In the genomic region with DNA sequence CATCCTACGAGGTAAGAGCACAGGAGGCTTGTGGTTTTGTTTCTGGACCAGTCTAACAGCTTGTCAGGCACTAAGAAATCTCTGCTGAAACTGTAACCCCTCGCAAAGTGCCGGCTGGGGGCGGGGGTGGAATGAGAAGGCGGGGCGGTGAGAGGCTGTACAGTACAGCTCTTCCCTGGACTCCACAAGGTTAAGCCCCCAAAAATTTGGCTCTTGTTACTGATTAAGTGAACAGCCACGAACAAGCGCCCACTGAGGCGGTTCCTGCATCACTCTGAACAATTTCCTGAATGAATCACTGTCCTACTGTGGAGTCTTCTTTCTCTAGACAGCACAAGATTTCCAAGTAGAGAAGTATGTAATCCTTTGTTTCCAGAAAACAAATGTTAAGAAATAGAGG, we compare ENCODE assay signal across 14 cellular contexts. TPM values are rescaled to one million over a fixed set of nuclear protein-coding genes. Genes with fewer than 3 reads are reported as not detected.
DNase-seq lines count a peak whose midpoint lies in the region; ATAC-seq, FAIRE-seq and TF ChIP-seq lines count a peak whose summit lies in the region.
"Had no signal": no experiment of that assay in that cellular context is flagged by ENCODE, and none has a peak within 500 bp of the region (broad histone marks: within the 10 kb centered on the region; RNA-seq: fewer than 3 reads in every experiment).

No MANE protein-coding gene starts in this region.

- H3K36me3 ChIP-seq in MG63 (no peaks in the 10 kb centered on the region), bronchial epithelial cell (ENCODE audit: control insufficient read depth, insufficient read depth, low read length) (no peaks in the 10 kb centered on the region), lower lobe of right lung (no peaks in the 10 kb centered on the region), heart left ventricle (no peaks in the 10 kb centered on the region)
- H3K36me3 ChIP-seq: neutrophil had no signal

- intact Hi-C loops in CD14-positive monocyte (cut with micrococcal nuclease) (no loop called here), lower lobe of right lung (cut with DNase I) (no loop called here), heart left ventricle (cut with DNase I) (loop anchor here in 1 of 10 donors (10.0 kb wide), 1 partner anchor 62 kb away; no protein-coding TSS in a partner anchor)

- H3K27ac Mint-ChIP-seq in CD14-positive monocyte, result peak overlapping the region in 2 of 7 donors; percentile 22 to 64
- H3K27ac Mint-ChIP-seq: stimulated activated naive B cell treated with anti-CD40 and anti-IgM and Interleukin-4, amounts not matched to agents 10 μg/mL and 1 μg/mL and 100 μg/mL, for 72 hours had no signal

- H3K4me1 ChIP-seq in lower lobe of right lung (peaks cover 6% of the 10 kb centered on the region), heart left ventricle (no peaks in the 10 kb centered on the region)
- H3K4me1 ChIP-seq: foreskin keratinocyte had no signal

- TF ChIP-seq CTCF in CD14-positive monocyte (IDR thresholded peaks at IDR 0.05), result no peak
- no peak for TF ChIP-seq CTCF in bronchial epithelial cell (IDR thresholded peaks at IDR 0.05; ENCODE audit: insufficient read depth, low read length, severe bottlenecking)
- TF ChIP-seq CTCF in lower lobe of right lung (IDR thresholded peaks at IDR 0.05), result no peak
- TF ChIP-seq CTCF in heart left ventricle (IDR thresholded peaks at IDR 0.05), result no peak

- TF ChIP-seq POLR2A in heart left ventricle (IDR thresholded peaks at IDR 0.05), result no peak

- DNase-seq in CD14-positive monocyte (ENCODE audit: low spot score) (no peak), MG63 (peak; percentile 37), bronchial epithelial cell (ENCODE audit: low read depth) (peak; percentile 59), lower lobe of right lung (no peak), heart left ventricle (no peak), cerebellar nuclear complex (lab: John Stamatoyannopoulos, UW) (no peak), NCI-H2107 (lab: John Stamatoyannopoulos, UW) (no peak)
- DNase-seq: COR-L47; left cardiac atrium; stimulated activated naive B cell treated with anti-CD40 and anti-IgM and Interleukin-4, amounts not matched to agents 10 μg/mL and 1 μg/mL and 100 μg/mL, for 72 hours; T-helper 9 cell had no signal

- H3K9me3 ChIP-seq in MG63 (no peaks in the 10 kb centered on the region), lower lobe of right lung (no peaks in the 10 kb centered on the region), heart left ventricle (no peaks in the 10 kb centered on the region)
- H3K9me3 ChIP-seq: neutrophil had no signal

- peak overlapping the region; percentile 56 to 65 for H3K4me3 Mint-ChIP-seq in CD14-positive monocyte
- H3K4me3 Mint-ChIP-seq: stimulated activated naive B cell treated with anti-CD40 and anti-IgM and Interleukin-4, amounts not matched to agents 10 μg/mL and 1 μg/mL and 100 μg/mL, for 72 hours had no signal

- H3K9me3 Mint-ChIP-seq in CD14-positive monocyte, result peaks cover 0 to 2% (median 0%) of the 10 kb centered on the region in 7 donors

- H3K36me3 Mint-ChIP-seq in CD14-positive monocyte, result no peaks in the 10 kb centered on the region
- H3K36me3 Mint-ChIP-seq: stimulated activated naive B cell treated with anti-CD40 and anti-IgM and Interleukin-4, amounts not matched to agents 10 μg/mL and 1 μg/mL and 100 μg/mL, for 72 hours had no signal

- ATAC-seq in lower lobe of right lung (peak; percentile 9 to 10), heart left ventricle (no peak), HG03520 (IDR thresholded peaks at IDR 0.05; ENCODE audit: unreplicated experiment) (no peak)
- ATAC-seq: foreskin keratinocyte, left cardiac atrium had no signal

- 47 to 63% (median 61%) methylated on average over 9 of the region's 9 CpGs for WGBS in heart left ventricle, 4 donors

- peaks cover 11 to 20% (median 11%) of the 10 kb centered on the region in 3 donors for H3K27me3 Mint-ChIP-seq in CD14-positive monocyte (ENCODE audit: low read depth in 3 of 3)

- peaks cover 10% of the 10 kb centered on the region for H3K4me1 Mint-ChIP-seq in CD14-positive monocyte

- H3K27me3 ChIP-seq in MG63 (no peaks in the 10 kb centered on the region), bronchial epithelial cell (ENCODE audit: control insufficient read depth, insufficient read depth, low read length) (no peaks in the 10 kb centered on the region), lower lobe of right lung (ENCODE audit: low read depth) (no peaks in the 10 kb centered on the region), heart left ventricle (peaks cover 0 to 14% (median 0%) of the 10 kb centered on the region in 9 donors)
- H3K27me3 ChIP-seq: foreskin keratinocyte, neutrophil had no signal

- H3K27ac ChIP-seq in lower lobe of right lung (no peak overlapping the region), heart left ventricle (no peak overlapping the region)
- H3K27ac ChIP-seq: foreskin keratinocyte, neutrophil had no signal

- H3K4me3 ChIP-seq in MG63 (0 out of 2 replicates have a peak overlapping the region, but pooled peaks have one; percentile 10), bronchial epithelial cell (ENCODE audit: low read depth, low read length) (no peak overlapping the region), lower lobe of right lung (peak overlapping the region; percentile 27), heart left ventricle (peak overlapping the region in 1 of 12 donors; percentile 20)

- no peak for FAIRE-seq in bronchial epithelial cell (lab: Jason Lieb, UNC)

RNA-seq across cellular contexts. Expression of a gene that starts 6.8 kb away (rescaled TPM):
- polyA plus RNA-seq in CD14-positive monocyte, result not detected
- not detected in 2 replicates for total RNA-seq in MG63 (2014; rRNA removed; shearing (Covaris generic); ENCODE audit: low replicate concordance)
- not detected in 2 replicates for total RNA-seq in bronchial epithelial cell
- total RNA-seq in lower lobe of right lung, result not detected
- not detected for total RNA-seq in heart left ventricle
- under 1 TPM in 1 of 2 donors, not detected in 1; 0.30 TPM for polyA plus RNA-seq in heart left ventricle
- total RNA-seq: foreskin keratinocyte had no signal
- polyA plus RNA-seq: foreskin keratinocyte had no signal

RNA-seq across cellular contexts. Expression of a gene that starts 31.9 kb away (rescaled TPM):
- polyA plus RNA-seq in CD14-positive monocyte, result not detected
- 1.2 and 4.0 TPM in 2 replicates for total RNA-seq in MG63 (2014; rRNA removed; shearing (Covaris generic); ENCODE audit: low replicate concordance)
- total RNA-seq in bronchial epithelial cell, result not detected in 2 replicates
- 0.30 TPM for total RNA-seq in lower lobe of right lung
- not detected for total RNA-seq in heart left ventricle
- not detected for polyA plus RNA-seq in heart left ventricle
- total RNA-seq: foreskin keratinocyte, left cardiac atrium had no signal
- polyA plus RNA-seq: foreskin keratinocyte had no signal

RNA-seq across cellular contexts. Expression of a gene that starts 52.5 kb away (rescaled TPM):
- 10 to 100 TPM; 84.4 to 95.5 TPM for polyA plus RNA-seq in CD14-positive monocyte
- total RNA-seq in MG63 (2014; rRNA removed; shearing (Covaris generic); ENCODE audit: low replicate concordance), result 0.96 TPM in 1 of 2 replicates, not detected in the other
- total RNA-seq in bronchial epithelial cell, result 0.13 TPM in 1 of 2 replicates, not detected in the other
- 527 TPM for total RNA-seq in lower lobe of right lung
- total RNA-seq in heart left ventricle, result 10 to 100 TPM in 1 of 9 donors, 1 to 10 TPM in 3, under 1 TPM in 5; 0.51 to 18.5 (median 0.94) TPM
- 1 to 10 TPM in 1 of 2 donors, under 1 TPM in 1; 0.50 to 1.3 TPM for polyA plus RNA-seq in heart left ventricle
- total RNA-seq: foreskin keratinocyte had no signal
- polyA plus RNA-seq: foreskin keratinocyte had no signal

Comparison
In these comparisons a context has a peak if more than half of its experiments do, and no peak if none do; other contexts are left out.
1. DNase-seq: peak in MG63 (single experiment) and bronchial epithelial cell (single experiment); none in CD14-positive monocyte (single experiment), lower lobe of right lung (single experiment), heart left ventricle (0 of 5), cerebellar nuclear complex (0 of 2) and NCI-H2107 (single experiment).
2. ATAC-seq: peak in lower lobe of right lung (2 of 2); none in heart left ventricle (0 of 4) and HG03520 (single experiment).
3. RNA of a gene that starts 52.5 kb away (total RNA-seq): 527 TPM in lower lobe of right lung (single experiment); 0.51 to 18.5 TPM in heart left ventricle, 0.96 TPM in MG63 and 0.13 TPM in bronchial epithelial cell; every median in the first group is over 10 times any median in the second.